2 cellular contexts compared by ENCODE assay signal in genomic region chr2:241862093-241862492, GRCh38.
TF ChIP-seq lines count a peak whose summit lies in the region.

No MANE protein-coding gene starts in this region.

TF ChIP-seq in HEK293, 187 proteins besides CTCF, POLR2A, EP300 and RAD21:
- no peak for TF ChIP-seq ZBTB49 (tag by site-specific recombination; IDR thresholded peaks at IDR 0.05; ENCODE audit: low read depth)
- no peak for TF ChIP-seq ZNF514 (tag by site-specific recombination; IDR thresholded peaks at IDR 0.05)
- no peak for TF ChIP-seq KLF17 (tag by site-specific recombination; IDR thresholded peaks at IDR 0.05)
- TF ChIP-seq EGR2 (tag by site-specific recombination; IDR thresholded peaks at IDR 0.05; ENCODE audit: low read depth): peak; percentile 44; the same call in 1 of the 2 replicates
- peak; percentile 47 for TF ChIP-seq ZFHX2 (tag by site-specific recombination; conservative IDR thresholded peaks at IDR 0.05)
- TF ChIP-seq HOXA7 (CRISPR knock-in tag; IDR thresholded peaks at IDR 0.05; ENCODE audit: borderline replicate concordance): no peak
- TF ChIP-seq, protein P1, sequence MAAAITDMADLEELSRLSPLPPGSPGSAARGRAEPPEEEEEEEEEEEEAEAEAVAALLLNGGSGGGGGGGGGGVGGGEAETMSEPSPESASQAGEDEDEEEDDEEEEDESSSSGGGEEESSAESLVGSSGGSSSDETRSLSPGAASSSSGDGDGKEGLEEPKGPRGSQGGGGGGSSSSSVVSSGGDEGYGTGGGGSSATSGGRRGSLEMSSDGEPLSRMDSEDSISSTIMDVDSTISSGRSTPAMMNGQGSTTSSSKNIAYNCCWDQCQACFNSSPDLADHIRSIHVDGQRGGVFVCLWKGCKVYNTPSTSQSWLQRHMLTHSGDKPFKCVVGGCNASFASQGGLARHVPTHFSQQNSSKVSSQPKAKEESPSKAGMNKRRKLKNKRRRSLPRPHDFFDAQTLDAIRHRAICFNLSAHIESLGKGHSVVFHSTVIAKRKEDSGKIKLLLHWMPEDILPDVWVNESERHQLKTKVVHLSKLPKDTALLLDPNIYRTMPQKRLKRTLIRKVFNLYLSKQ (tag by site-specific recombination; IDR thresholded peaks at IDR 0.05; ENCODE audit: borderline replicate concordance): no peak
- TF ChIP-seq WT1 (tag by site-specific recombination; IDR thresholded peaks at IDR 0.05): no peak
- no peak for TF ChIP-seq PRDM4 (tag by site-specific recombination; IDR thresholded peaks at IDR 0.05)
- no peak for TF ChIP-seq SCRT1 (tag by site-specific recombination; IDR thresholded peaks at IDR 0.05; ENCODE audit: borderline replicate concordance)

TF ChIP-seq in K562, 482 proteins besides CTCF, POLR2A, EP300 and RAD21:
- no peak for TF ChIP-seq ZFX (CRISPR knock-in tag; IDR thresholded peaks at IDR 0.05)
- TF ChIP-seq ESRRA (IDR thresholded peaks at IDR 0.05; ENCODE audit: borderline replicate concordance, low read depth): no peak
- TF ChIP-seq NCOA6 (IDR thresholded peaks at IDR 0.05): 0 out of 2 replicates have a peak, but pooled peaks have one; percentile 21
- TF ChIP-seq ZSCAN29 (IDR thresholded peaks at IDR 0.05): no peak
- no peak for TF ChIP-seq FOS (IDR thresholded peaks at IDR 0.05; ENCODE audit: extremely low read depth, insufficient read length)
- TF ChIP-seq ZNF696 (CRISPR knock-in tag; conservative IDR thresholded peaks at IDR 0.05): no peak
- TF ChIP-seq, protein P2, sequence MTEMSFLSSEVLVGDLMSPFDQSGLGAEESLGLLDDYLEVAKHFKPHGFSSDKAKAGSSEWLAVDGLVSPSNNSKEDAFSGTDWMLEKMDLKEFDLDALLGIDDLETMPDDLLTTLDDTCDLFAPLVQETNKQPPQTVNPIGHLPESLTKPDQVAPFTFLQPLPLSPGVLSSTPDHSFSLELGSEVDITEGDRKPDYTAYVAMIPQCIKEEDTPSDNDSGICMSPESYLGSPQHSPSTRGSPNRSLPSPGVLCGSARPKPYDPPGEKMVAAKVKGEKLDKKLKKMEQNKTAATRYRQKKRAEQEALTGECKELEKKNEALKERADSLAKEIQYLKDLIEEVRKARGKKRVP (CRISPR knock-in tag; IDR thresholded peaks at IDR 0.05): no peak
- no peak for TF ChIP-seq SOX6 (IDR thresholded peaks at IDR 0.05)
- TF ChIP-seq EGR1 (conservative IDR thresholded peaks at IDR 0.05): peak; percentile 46; the same call in 1 of the 2 replicates
- no peak for TF ChIP-seq LCOR (CRISPR knock-in tag; IDR thresholded peaks at IDR 0.05)
- TF ChIP-seq ZKSCAN3 (CRISPR knock-in tag; IDR thresholded peaks at IDR 0.05): no peak
- no peak for TF ChIP-seq ZNF445 (CRISPR knock-in tag; IDR thresholded peaks at IDR 0.05; ENCODE audit: low read depth)
- no peak for TF ChIP-seq LARP7 (IDR thresholded peaks at IDR 0.05)
- peak; percentile 27 to 29; a peak in 2 of 4 replicates for TF ChIP-seq NRF1 (conservative IDR thresholded peaks at IDR 0.05 in 1 of 2, IDR thresholded peaks at IDR 0.05 in 1 of 2)
- TF ChIP-seq FOXJ2 (tag; IDR thresholded peaks at IDR 0.05): no peak
- TF ChIP-seq FUS (optimal IDR thresholded peaks at IDR 0.05; ENCODE audit: low read depth, low read length): no peak
